23 cellular contexts compared by ENCODE assay signal in genomic region chr4:26108024-26108423, GRCh38.
"Had no signal": no experiment of that assay in that cellular context is flagged by ENCODE, and none has a peak within 500 bp of the region (broad histone marks: within the 10 kb centered on the region; RNA-seq: fewer than 3 reads in every experiment).

No MANE protein-coding gene starts in this region.

- H3K27ac ChIP-seq: adrenal gland, ascending aorta, brain microvascular endothelial cell, pancreas, psoas muscle, tibial artery had no signal

- FAIRE-seq: endothelial cell of umbilical vein, frontal cortex, pancreas had no signal

- DNase-seq: activated CD4-positive, CD25-positive, alpha-beta regulatory T cell treated with anti-CD3 and anti-CD28 coated beads, Interleukin-2, amount 50 U/mL, for 72 hours; activated gamma-delta T cell treated with Interleukin-2 at 50 U/mL for 16 hours; activated T-cell treated with anti-CD3 and anti-CD28 coated beads, Interleukin-2, amount 50 U/mL, for 1 hour; adrenal gland; brain microvascular endothelial cell; caudate nucleus; effector memory CD4-positive, alpha-beta T cell; hippocampal formation; left ventricle myocardium superior; mammary epithelial cell; nephron progenitor cell; pancreas; psoas muscle; right cardiac atrium; stimulated activated CD4-positive, alpha-beta T cell treated with anti-CD3 and anti-CD28 coated beads, Interleukin-1b, Interleukin-23, amount 100 ng/mL, for 48 hours; stimulated activated naive CD8-positive, alpha-beta T cell treated with anti-CD3 and anti-CD28 coated beads, Interleukin-15, amount 100 ng/mL, for 72 hours; T-helper 17 cell; tibial artery had no signal

- H3K4me3 ChIP-seq: adrenal gland, ascending aorta, pancreas, psoas muscle, tibial artery had no signal

- H3K9me3 Mint-ChIP-seq: activated naive CD4-positive, alpha-beta T cell treated with anti-CD3 and anti-CD28 coated beads, Interleukin-2, amount 50 U/mL, for 24 hours had no signal

- H3K27me3 ChIP-seq: adrenal gland, ascending aorta, brain microvascular endothelial cell, pancreas had no signal

- H3K4me1 ChIP-seq: ascending aorta, pancreas had no signal

- H3K9me3 ChIP-seq: adrenal gland, pancreas, psoas muscle had no signal

- H3K4me1 Mint-ChIP-seq: activated naive CD4-positive, alpha-beta T cell treated with anti-CD3 and anti-CD28 coated beads, Interleukin-2, amount 50 U/mL, for 24 hours; nephron progenitor cell had no signal

- ATAC-seq: esophagus mucosa; left ventricle myocardium superior; pancreas; psoas muscle; right cardiac atrium; stimulated activated naive CD8-positive, alpha-beta T cell treated with anti-CD3 and anti-CD28 coated beads, Interleukin-15, amount 100 ng/mL, for 72 hours; T-helper 17 cell had no signal

- H3K4me3 Mint-ChIP-seq: activated naive CD4-positive, alpha-beta T cell treated with anti-CD3 and anti-CD28 coated beads, Interleukin-2, amount 50 U/mL, for 24 hours; nephron progenitor cell; stimulated activated naive CD8-positive, alpha-beta T cell treated with anti-CD3 and anti-CD28 coated beads, Interleukin-15, amount 100 ng/mL, for 72 hours; T-helper 17 cell had no signal

- H3K27me3 Mint-ChIP-seq: T-helper 17 cell had no signal

- H3K36me3 ChIP-seq: adrenal gland, ascending aorta, brain microvascular endothelial cell, pancreas, tibial artery had no signal

- H3K27ac Mint-ChIP-seq: activated naive CD4-positive, alpha-beta T cell treated with anti-CD3 and anti-CD28 coated beads, Interleukin-2, amount 50 U/mL, for 24 hours; nephron progenitor cell; stimulated activated naive CD8-positive, alpha-beta T cell treated with anti-CD3 and anti-CD28 coated beads, Interleukin-15, amount 100 ng/mL, for 72 hours; T-helper 17 cell had no signal
